Comparison of ENCODE assay signal across 8 cellular contexts in genomic region chr21:32392880-32393676, GRCh38. TPM values are rescaled to one million over a fixed set of nuclear protein-coding genes. Genes with fewer than 3 reads are reported as not detected.
DNase-seq lines count a peak whose midpoint lies in the region; TF ChIP-seq lines count a peak whose summit lies in the region.

TSS of gene URB1 (minus strand) at chr21:32393012. CDS start at chr21:32392910, 102 bp downstream.

- DNase-seq in ELF-1 (ENCODE audit: low read depth, low spot score) (peak; percentile 91), H4 (ENCODE audit: low spot score) (peak; percentile 74), M059J (ENCODE audit: low read depth) (peak; percentile 87), SHP77 (lab: John Stamatoyannopoulos, UW) (peak; percentile 73 to 78), activated gamma-delta T cell (lab: John Stamatoyannopoulos, UW) (peak; percentile 89), fibroblast of villous mesenchyme (ENCODE audit: low read depth) (peak; percentile 82), neural crest cell (ENCODE audit: low read depth, low spot score) (peak; percentile 75)

- peak within 1 kb of the TSS; percentile 76 to 82 for H3K9ac ChIP-seq in stomach smooth muscle (ENCODE audit: low read length in 2 of 2)

- H3K4me1 ChIP-seq in stomach smooth muscle (ENCODE audit: control insufficient read depth, insufficient read depth, low read length): peaks cover 17% of the 10 kb centered on the region

- no peaks in the 10 kb centered on the region for H3K9me3 ChIP-seq in stomach smooth muscle (ENCODE audit: control insufficient read depth in 2 of 2, low read length in 2 of 2)

- H3K4me3 ChIP-seq in fibroblast of villous mesenchyme (ENCODE audit: low read depth, low read length) (peak within 1 kb of the TSS; percentile 91), stomach smooth muscle (ENCODE audit: low read length in 2 of 2) (peak within 1 kb of the TSS; percentile 89 to 94)

- peaks cover 2% of the 10 kb centered on the region in 2 donors for H3K36me3 ChIP-seq in stomach smooth muscle (ENCODE audit: control insufficient read depth in 2 of 2, insufficient read depth in 2 of 2, low read length in 2 of 2)

- H3K4me1 Mint-ChIP-seq in neural crest cell: peaks cover 16% of the 10 kb centered on the region

- H3K27me3 Mint-ChIP-seq in neural crest cell (ENCODE audit: low read depth): peaks cover 28% of the 10 kb centered on the region

- H3K27ac Mint-ChIP-seq in neural crest cell (ENCODE audit: unreplicated experiment): no peak within 1 kb of the TSS

- TF ChIP-seq CTCF in fibroblast of villous mesenchyme (IDR thresholded peaks at IDR 0.05; ENCODE audit: insufficient read depth, low read depth, low read length): no peak
- TF ChIP-seq CTCF in neural crest cell (conservative IDR thresholded peaks at IDR 0.05): no peak

- H3K36me3 Mint-ChIP-seq in neural crest cell (ENCODE audit: low read depth): peaks cover 11% of the 10 kb centered on the region

- peak within 1 kb of the TSS; percentile 89 for H3K4me3 Mint-ChIP-seq in neural crest cell

- no peaks in the 10 kb centered on the region for H3K27me3 ChIP-seq in stomach smooth muscle (ENCODE audit: control insufficient read depth in 1 of 2, insufficient read depth in 2 of 2, low read length in 2 of 2)

- peaks cover 6% of the 10 kb centered on the region for H3K9me3 Mint-ChIP-seq in neural crest cell

- H3K27ac ChIP-seq in stomach smooth muscle (ENCODE audit: low read length): peak within 1 kb of the TSS; percentile 73

RNA-seq across cellular contexts. Expression of gene URB1, which starts in this region (rescaled TPM):
- 7.3 and 9.8 TPM in 2 replicates for total RNA-seq in H4 (2014; rRNA removed; shearing (Covaris generic))
- 8.9 and 18.1 TPM in 2 replicates for total RNA-seq in M059J (2014; rRNA removed; shearing (Covaris generic))
- total RNA-seq in fibroblast of villous mesenchyme (17.4 and 37.1 TPM in 2 replicates), neural crest cell (22.2 and 23.1 TPM in 2 replicates)

Comparison
In these comparisons a context has a peak if more than half of its experiments do, and no peak if none do; other contexts are left out.
1. Peak in every context shown above with its lines: DNase-seq, H3K4me3 ChIP-seq and H3K27ac ChIP-seq.